29 cellular contexts compared by ENCODE assay signal in genomic region chrX:3377560-3377959, GRCh38. TPM values are rescaled to one million over a fixed set of nuclear protein-coding genes. Genes with fewer than 3 reads are reported as not detected.
"Had no signal": no experiment of that assay in that cellular context is flagged by ENCODE, and none has a peak within 500 bp of the region (broad histone marks: within the 10 kb centered on the region; RNA-seq: fewer than 3 reads in every experiment).

No MANE protein-coding gene starts in this region.

- FAIRE-seq: endothelial cell of umbilical vein, islet of Langerhans, small intestine had no signal

- H3K27me3 Mint-ChIP-seq: dendritic cell treated with granulocyte-macrophage colony-stimulating factor and Interleukin-4, amounts not matched to agents 40 ng/mL and 50 ng/mL, for 4 days; naive B cell; stimulated activated naive CD8-positive, alpha-beta T cell treated with anti-CD3 and anti-CD28 coated beads, Interleukin-15, amount 100 ng/mL, for 72 hours had no signal

- H3K27ac Mint-ChIP-seq: dendritic cell treated with granulocyte-macrophage colony-stimulating factor and Interleukin-4, amounts not matched to agents 40 ng/mL and 50 ng/mL, for 4 days; naive B cell; natural killer cell treated with Interleukin-12 subunit alpha and Interleukin-12 subunit beta and Interleukin-15 and Interleukin-18, amount 100 ng/mL, for 72 hours; stimulated activated naive CD8-positive, alpha-beta T cell treated with anti-CD3 and anti-CD28 coated beads, Interleukin-15, amount 100 ng/mL, for 72 hours had no signal

- H3K36me3 Mint-ChIP-seq: mesothelial cell of epicardium; naive B cell; natural killer cell treated with Interleukin-12 subunit alpha and Interleukin-12 subunit beta and Interleukin-15 and Interleukin-18, amount 100 ng/mL, for 72 hours had no signal

- H3K4me1 ChIP-seq: colonic mucosa, esophagus muscularis mucosa, heart right ventricle, left lung, psoas muscle, suprapubic skin, transverse colon had no signal

- H3K4me1 Mint-ChIP-seq: naive B cell; stimulated activated naive CD8-positive, alpha-beta T cell treated with anti-CD3 and anti-CD28 coated beads, Interleukin-15, amount 100 ng/mL, for 72 hours had no signal

- H3K36me3 ChIP-seq: colonic mucosa, esophagus muscularis mucosa, heart right ventricle, left lung, suprapubic skin, transverse colon had no signal

- ATAC-seq: heart right ventricle; left cardiac atrium; left lung; mucosa of descending colon; natural killer cell treated with Interleukin-12 subunit alpha and Interleukin-12 subunit beta and Interleukin-15 and Interleukin-18, amount 100 ng/mL, for 72 hours; psoas muscle; right cardiac atrium; stimulated activated naive CD8-positive, alpha-beta T cell treated with anti-CD3 and anti-CD28 coated beads, Interleukin-15, amount 100 ng/mL, for 72 hours had no signal

- H3K4me3 ChIP-seq: colonic mucosa, esophagus muscularis mucosa, heart right ventricle, left lung, mucosa of descending colon, psoas muscle, suprapubic skin, transverse colon had no signal

- H3K9me3 ChIP-seq: colonic mucosa, esophagus muscularis mucosa, left lung, mucosa of descending colon, psoas muscle, suprapubic skin, transverse colon had no signal

- H3K27ac ChIP-seq: colonic mucosa, esophagus muscularis mucosa, heart right ventricle, left lung, psoas muscle, suprapubic skin, transverse colon had no signal

- DNase-seq: colonic mucosa; effector memory CD4-positive, alpha-beta T cell; foreskin melanocyte; glutamatergic neuron; heart right ventricle; hippocampal formation; left cardiac atrium; left lung; mesenchymal stem cell; mucosa of descending colon; naive B cell; nucleus accumbens; psoas muscle; right cardiac atrium; small intestine; stimulated activated CD4-positive, alpha-beta T cell treated with anti-CD3 and anti-CD28 coated beads, Interleukin-12 subunit alpha, Interleukin-12 subunit beta, amount 100 ng/mL, for 4 hours; stimulated activated CD4-positive, alpha-beta T cell treated with anti-CD3 and anti-CD28 coated beads, Interleukin-1b, Interleukin-23, amount 100 ng/mL, for 48 hours; stimulated activated CD4-positive, alpha-beta T cell treated with anti-CD3 and anti-CD28 coated beads, Interleukin-4, amount 100 ng/mL, for 1 hour; stimulated activated CD8-positive, alpha-beta memory T cell treated with anti-CD3 and anti-CD28 coated beads, Interleukin-4, amount 100 ng/mL, for 48 hours; stimulated activated naive CD4-positive, alpha-beta T cell; stimulated activated naive CD8-positive, alpha-beta T cell treated with anti-CD3 and anti-CD28 coated beads, Interleukin-15, amount 100 ng/mL, for 72 hours; transverse colon had no signal

- H3K4me3 Mint-ChIP-seq: dendritic cell treated with granulocyte-macrophage colony-stimulating factor and Interleukin-4, amounts not matched to agents 40 ng/mL and 50 ng/mL, for 4 days; mesothelial cell of epicardium; natural killer cell treated with Interleukin-12 subunit alpha and Interleukin-12 subunit beta and Interleukin-15 and Interleukin-18, amount 100 ng/mL, for 72 hours; stimulated activated naive CD8-positive, alpha-beta T cell treated with anti-CD3 and anti-CD28 coated beads, Interleukin-15, amount 100 ng/mL, for 72 hours had no signal

- H3K27me3 ChIP-seq: colonic mucosa, esophagus muscularis mucosa, heart right ventricle, left lung, suprapubic skin, transverse colon had no signal

RNA-seq across cellular contexts. Expression of gene MXRA5, which starts 31.1 kb away (rescaled TPM):
- total RNA-seq: endothelial cell of umbilical vein; natural killer cell treated with Interleukin-12 subunit alpha and Interleukin-12 subunit beta and Interleukin-15 and Interleukin-18, amount 100 ng/mL, for 72 hours had no signal
- polyA plus RNA-seq: endothelial cell of umbilical vein had no signal
